In the genomic region with DNA sequence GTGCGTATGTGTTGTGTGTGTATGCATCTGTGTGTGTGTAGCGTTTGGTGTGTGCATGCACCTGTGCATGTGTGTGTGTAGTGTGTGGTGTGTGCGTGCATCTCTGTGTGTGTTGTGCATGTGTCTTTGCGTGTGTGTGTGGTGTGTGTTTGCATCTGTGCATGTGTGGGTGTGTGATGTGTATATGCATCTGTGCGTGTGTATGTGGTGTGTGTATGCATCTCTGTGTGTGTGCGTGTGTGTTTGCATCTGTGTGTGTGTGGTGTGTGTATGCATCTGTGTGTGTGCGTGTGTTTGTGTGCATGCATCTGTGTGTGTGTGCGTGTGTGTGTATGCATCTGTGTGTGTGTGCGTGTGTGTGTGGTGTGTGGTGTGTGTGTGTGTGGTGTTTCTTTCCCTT, we compare ENCODE assay signal across 3 cellular contexts.
A peak's percentile ranks its signal among the peaks of the same experiment; 100 is the strongest.
TF ChIP-seq lines count a peak whose summit lies in the region.

No MANE protein-coding gene starts in this region.

TF ChIP-seq in GM12891, 5 proteins besides CTCF, POLR2A, EP300 and RAD21:
- TF ChIP-seq SPI1 (IDR thresholded peaks at IDR 0.05; ENCODE audit: low read depth, low read length) (no peak), TAF1 (IDR thresholded peaks at IDR 0.05; ENCODE audit: low read depth, low read length) (no peak), POU2F2 (IDR thresholded peaks at IDR 0.05; ENCODE audit: low read depth, low read length) (no peak), POLR2AphosphoS5 (IDR thresholded peaks at IDR 0.05; ENCODE audit: low read depth, low read length) (no peak), PAX5 (IDR thresholded peaks at IDR 0.05; ENCODE audit: insufficient read depth, low read length, severe bottlenecking) (no peak)

TF ChIP-seq in HEK293T, 16 proteins besides CTCF, POLR2A, EP300 and RAD21:
- TF ChIP-seq TARDBP (IDR thresholded peaks at IDR 0.05) (peak; percentile 70), SP1 (IDR thresholded peaks at IDR 0.05) (0 out of 2 replicates have a peak, but pooled peaks have one; percentile 27), FOXK2 (IDR thresholded peaks at IDR 0.05) (no peak)

TF ChIP-seq in K562, 482 proteins besides CTCF, POLR2A, EP300 and RAD21:
- TF ChIP-seq ZNF785 (CRISPR knock-in tag; IDR thresholded peaks at IDR 0.05) (no peak), ZNF57 (CRISPR knock-in tag; IDR thresholded peaks at IDR 0.05) (no peak), KHSRP (IDR thresholded peaks at IDR 0.05) (no peak), BHLHE40 (IDR thresholded peaks at IDR 0.05; ENCODE audit: low read length) (no peak), MAFG (tag; conservative IDR thresholded peaks at IDR 0.05) (no peak), CREB1 (IDR thresholded peaks at IDR 0.05) (no peak), CREB1 (CRISPR knock-in tag; IDR thresholded peaks at IDR 0.05) (no peak)
